In the genomic region with DNA sequence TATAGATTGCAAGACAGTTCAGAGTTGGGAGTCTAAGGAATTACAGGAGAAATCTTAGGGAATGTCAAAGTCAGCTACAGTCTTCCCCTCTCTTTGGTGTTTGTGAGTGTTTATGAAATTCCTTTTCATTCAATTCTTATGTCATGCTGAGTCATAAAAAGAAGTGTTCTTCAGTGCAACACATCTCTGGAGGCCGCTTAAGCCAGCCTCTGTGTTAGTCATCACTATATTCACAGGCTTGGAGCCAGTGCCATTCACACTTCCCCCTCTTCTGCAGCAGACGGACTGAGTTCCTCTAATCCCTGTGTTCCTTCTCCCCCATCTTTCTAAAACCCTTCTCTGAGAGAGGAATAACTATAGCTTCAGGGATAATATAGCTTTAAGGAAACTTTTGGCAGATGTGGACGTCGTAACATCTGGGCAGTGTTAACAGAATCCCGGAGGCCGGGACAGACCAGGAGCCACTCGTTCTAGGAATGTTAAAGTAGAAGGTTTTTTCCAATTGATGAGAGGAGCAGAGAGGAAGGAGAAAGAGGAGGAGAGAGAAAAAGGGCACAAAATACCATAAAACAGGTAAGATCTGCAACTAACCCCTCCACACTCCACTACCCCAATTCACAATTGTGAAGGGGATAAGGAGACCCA, we compare ENCODE assay signal across 8 cellular contexts. TPM values are rescaled to one million over a fixed set of nuclear protein-coding genes. Genes with fewer than 3 reads are reported as not detected.
DNase-seq lines count a peak whose midpoint lies in the region; ATAC-seq and TF ChIP-seq lines count a peak whose summit lies in the region.

A gene with protein sequence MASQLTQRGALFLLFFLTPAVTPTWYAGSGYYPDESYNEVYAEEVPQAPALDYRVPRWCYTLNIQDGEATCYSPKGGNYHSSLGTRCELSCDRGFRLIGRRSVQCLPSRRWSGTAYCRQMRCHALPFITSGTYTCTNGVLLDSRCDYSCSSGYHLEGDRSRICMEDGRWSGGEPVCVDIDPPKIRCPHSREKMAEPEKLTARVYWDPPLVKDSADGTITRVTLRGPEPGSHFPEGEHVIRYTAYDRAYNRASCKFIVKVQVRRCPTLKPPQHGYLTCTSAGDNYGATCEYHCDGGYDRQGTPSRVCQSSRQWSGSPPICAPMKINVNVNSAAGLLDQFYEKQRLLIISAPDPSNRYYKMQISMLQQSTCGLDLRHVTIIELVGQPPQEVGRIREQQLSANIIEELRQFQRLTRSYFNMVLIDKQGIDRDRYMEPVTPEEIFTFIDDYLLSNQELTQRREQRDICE (plus strand): TSS at position 257 of the 645 bp plus-strand sequence. CDS start 2,124 bp downstream, outside the sequence.

- no peaks in the 10 kb centered on the region for H3F3A ChIP-seq in SK-N-SH (replicated peaks; ENCODE audit: insufficient read depth)

- TF ChIP-seq EP300 in SK-N-SH (IDR thresholded peaks at IDR 0.05; ENCODE audit: borderline replicate concordance in 1 of 2, low read depth in 1 of 2, low read length in 1 of 2) = no peak

- H3K9ac ChIP-seq in SK-N-SH (peak within 1 kb of the TSS; percentile 39; the same call in 1 of the 2 replicates), stomach smooth muscle (ENCODE audit: low read length in 2 of 2) (peak within 1 kb of the TSS in 1 of 2 donors; percentile 38)

- TF ChIP-seq RAD21 in SK-N-SH (IDR thresholded peaks at IDR 0.05; ENCODE audit: low read length) = no peak

- H3K9me3 ChIP-seq in SK-N-SH (no peaks in the 10 kb centered on the region), stomach smooth muscle (ENCODE audit: control insufficient read depth in 2 of 2, low read length in 2 of 2) (no peaks in the 10 kb centered on the region)

- POLR2A ChIA-PET in SK-N-SH (lab: Yijun Ruan, JAX) = no interaction called here

- H3K4me1 ChIP-seq in SK-N-SH (ENCODE audit: control insufficient read depth in 1 of 2, insufficient read depth in 2 of 2, low read depth in 1 of 2, low read length in 1 of 2) (peaks cover 0 to 14% of the 10 kb centered on the region in 2 experiments; a peak in 1 of 4 replicates), stomach smooth muscle (ENCODE audit: control insufficient read depth, insufficient read depth, low read length) (no peaks in the 10 kb centered on the region)

- CTCF ChIA-PET in SK-N-SH (lab: Yijun Ruan, JAX) = interaction anchor here (1.5 to 3.8 kb wide), 3 partner anchors 10 to 132 kb away, joined by 4 to 13 read pairs (median 10); no protein-coding TSS in a partner anchor

- DNase-seq in SK-N-SH = no peak
- DNase-seq in cardiac septum (ENCODE audit: low spot score) = no peak
- DNase-seq in middle frontal gyrus (ENCODE audit: extremely low spot score, low spot score) = no peak
- no peak for DNase-seq in H7

- H2AFZ ChIP-seq in SK-N-SH (ENCODE audit: low read depth) = peak within 1 kb of the TSS; percentile 16; the same call in 1 of the 2 replicates

- TF ChIP-seq POLR2A in GM18505 (IDR thresholded peaks at IDR 0.05; ENCODE audit: borderline replicate concordance, extremely low read depth, insufficient read depth, insufficient read length) = no peak

- no peaks in the 10 kb centered on the region for H3K36me3 ChIP-seq in SK-N-SH (replicated peaks in 1 of 2; ENCODE audit: control insufficient read depth in 1 of 2, insufficient read depth in 2 of 2, low read length in 1 of 2)
- no peaks in the 10 kb centered on the region for H3K36me3 ChIP-seq in stomach smooth muscle (ENCODE audit: control insufficient read depth in 2 of 2, insufficient read depth in 2 of 2, low read length in 2 of 2)
- no peaks in the 10 kb centered on the region for H3K36me3 ChIP-seq in H7 (replicated peaks; ENCODE audit: control insufficient read depth, insufficient read depth, low read length)

- H3K4me2 ChIP-seq in SK-N-SH = peak within 1 kb of the TSS; percentile 63

- H3K27ac ChIP-seq in SK-N-SH (ENCODE audit: low read depth in 2 of 2, low read length in 1 of 2) (peak within 1 kb of the TSS in 1 of 2 experiments; percentile 70; a peak in 2 of 4 replicates), stomach smooth muscle (ENCODE audit: low read length) (no peak within 1 kb of the TSS)

- H4K20me1 ChIP-seq in SK-N-SH (ENCODE audit: insufficient read depth) = no peaks in the 10 kb centered on the region

- H3K79me2 ChIP-seq in SK-N-SH (ENCODE audit: insufficient read depth) = no peaks in the 10 kb centered on the region

- H3K27me3 ChIP-seq in SK-N-SH (ENCODE audit: insufficient read depth) (0 out of 2 replicates have a peak, but pooled peaks cover 4% of the 10 kb centered on the region), stomach smooth muscle (ENCODE audit: control insufficient read depth in 1 of 2, insufficient read depth in 2 of 2, low read length in 2 of 2) (peaks cover 0 to 10% of the 10 kb centered on the region in 2 donors), H7 (ENCODE audit: control insufficient read depth, insufficient read depth, low read length) (no peaks in the 10 kb centered on the region; the same call in 1 of the 2 replicates)

- H3K4me3 ChIP-seq in SK-N-SH (ENCODE audit: low read depth in 2 of 2, low read length in 1 of 2) = peak within 1 kb of the TSS in 1 of 2 experiments; percentile 45; a peak in 1 of 4 replicates
- H3K4me3 ChIP-seq in stomach smooth muscle (ENCODE audit: low read length in 2 of 2) = peak within 1 kb of the TSS; percentile 29 to 44
- H3K4me3 ChIP-seq in H7 (ENCODE audit: insufficient read depth, low read depth, low read length) = no peak within 1 kb of the TSS

- no peak for TF ChIP-seq CTCF in SK-N-SH (IDR thresholded peaks at IDR 0.05)

- ATAC-seq in GM21619 (IDR thresholded peaks at IDR 0.05; ENCODE audit: unreplicated experiment) (peak; percentile 57), HG03457 (IDR thresholded peaks at IDR 0.05; ENCODE audit: unreplicated experiment) (no peak), GM18505 (IDR thresholded peaks at IDR 0.05; ENCODE audit: unreplicated experiment) (no peak)

- no peaks in the 10 kb centered on the region for H3K9me2 ChIP-seq in SK-N-SH

- 9% methylated on average over 7 of the region's 7 CpGs for WGBS in SK-N-SH (ENCODE audit: low lambda C conversion rate)

- intact Hi-C loops in cardiac septum (cut with DNase I) = no loop called here

TF ChIP-seq in SK-N-SH, 30 proteins besides CTCF, POLR2A, EP300 and RAD21:
- no peak for TF ChIP-seq FOXM1 (IDR thresholded peaks at IDR 0.05; ENCODE audit: low read depth)
- peak; percentile 35; the same call in 1 of the 2 replicates for TF ChIP-seq TEAD4 (IDR thresholded peaks at IDR 0.05; ENCODE audit: borderline replicate concordance, insufficient read depth)
- TF ChIP-seq RCOR1 (IDR thresholded peaks at IDR 0.05; ENCODE audit: low read length) = no peak
- peak; percentile 10; the same call in 1 of the 2 replicates for TF ChIP-seq NFIC (IDR thresholded peaks at IDR 0.05; ENCODE audit: borderline replicate concordance)
- peak; percentile 56 for TF ChIP-seq TCF12 (IDR thresholded peaks at IDR 0.05)
- peak; percentile 88; the same call in 1 of the 2 replicates for TF ChIP-seq FOSL2 (IDR thresholded peaks at IDR 0.05; ENCODE audit: borderline replicate concordance, low read depth)
- no peak for TF ChIP-seq EZH2phosphoT487 (IDR thresholded peaks at IDR 0.05; ENCODE audit: borderline replicate concordance, low read depth)
- peak; percentile 70 for TF ChIP-seq JUND (IDR thresholded peaks at IDR 0.05)
- TF ChIP-seq, protein P1, sequence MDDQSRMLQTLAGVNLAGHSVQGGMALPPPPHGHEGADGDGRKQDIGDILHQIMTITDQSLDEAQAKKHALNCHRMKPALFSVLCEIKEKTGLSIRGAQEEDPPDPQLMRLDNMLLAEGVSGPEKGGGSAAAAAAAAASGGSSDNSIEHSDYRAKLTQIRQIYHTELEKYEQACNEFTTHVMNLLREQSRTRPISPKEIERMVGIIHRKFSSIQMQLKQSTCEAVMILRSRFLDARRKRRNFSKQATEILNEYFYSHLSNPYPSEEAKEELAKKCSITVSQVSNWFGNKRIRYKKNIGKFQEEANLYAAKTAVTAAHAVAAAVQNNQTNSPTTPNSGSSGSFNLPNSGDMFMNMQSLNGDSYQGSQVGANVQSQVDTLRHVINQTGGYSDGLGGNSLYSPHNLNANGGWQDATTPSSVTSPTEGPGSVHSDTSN (IDR thresholded peaks at IDR 0.05) = peak; percentile 39; the same call in 1 of the 2 replicates
- TF ChIP-seq RFX5 (IDR thresholded peaks at IDR 0.05; ENCODE audit: low read length) = no peak
- TF ChIP-seq, protein P2, sequence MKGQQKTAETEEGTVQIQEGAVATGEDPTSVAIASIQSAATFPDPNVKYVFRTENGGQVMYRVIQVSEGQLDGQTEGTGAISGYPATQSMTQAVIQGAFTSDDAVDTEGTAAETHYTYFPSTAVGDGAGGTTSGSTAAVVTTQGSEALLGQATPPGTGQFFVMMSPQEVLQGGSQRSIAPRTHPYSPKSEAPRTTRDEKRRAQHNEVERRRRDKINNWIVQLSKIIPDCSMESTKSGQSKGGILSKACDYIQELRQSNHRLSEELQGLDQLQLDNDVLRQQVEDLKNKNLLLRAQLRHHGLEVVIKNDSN (IDR thresholded peaks at IDR 0.05; ENCODE audit: borderline replicate concordance, low read depth) = no peak
- no peak for TF ChIP-seq RXRA (IDR thresholded peaks at IDR 0.05; ENCODE audit: borderline replicate concordance, low read depth)

RNA-seq across cellular contexts. Expression of the gene that starts here (rescaled TPM):
- 14.5 and 18.7 TPM in 2 replicates for polyA plus RNA-seq in SK-N-SH (2012; rRNA removed)
- 9.0 and 12.5 TPM in 2 replicates for polyA plus RNA-seq in SK-N-SH (2012; cell fraction: cytosol; rRNA removed)
- 24.8 and 28.9 TPM in 2 replicates for polyA plus RNA-seq in SK-N-SH (2012; cell fraction: nucleus; rRNA removed)
- total RNA-seq in cardiac septum = 14.2 TPM
- total RNA-seq in H7 (2014; rRNA removed; shearing (Covaris generic)) = 1.3 and 2.0 TPM in 2 replicates
